8 cellular contexts compared by ENCODE assay signal in genomic region chr17:74748529-74749261, GRCh38. TPM values are rescaled to one million over a fixed set of nuclear protein-coding genes. Genes with fewer than 3 reads are reported as not detected.
DNase-seq lines count a peak whose midpoint lies in the region; ATAC-seq and TF ChIP-seq lines count a peak whose summit lies in the region.

Gene NHERF1, plus strand, starts transcription at chr17:74748628. Its CDS starts 219 bp downstream, at chr17:74748847.

- H3K4me3 ChIP-seq in GM23338, result peak within 1 kb of the TSS; percentile 94
- H3K4me3 ChIP-seq in LNCaP clone FGC (ENCODE audit: low read depth, low read length), result peak within 1 kb of the TSS; percentile 98
- peak within 1 kb of the TSS; percentile 82 for H3K4me3 ChIP-seq in trophoblast cell (ENCODE audit: low read depth, low read length)
- peak within 1 kb of the TSS; percentile 80 to 94 (median 88) for H3K4me3 ChIP-seq in transverse colon

- H3F3A ChIP-seq in GM23338 (replicated peaks; ENCODE audit: low read depth), result peaks cover 6% of the 10 kb centered on the region; the same call in 1 of the 2 replicates

- peaks cover 68% of the 10 kb centered on the region for H3K4me1 Mint-ChIP-seq in GM23338
- peaks cover 62% of the 10 kb centered on the region for H3K4me1 Mint-ChIP-seq in activated naive CD8-positive, alpha-beta T cell (ENCODE audit: low read depth)

- TF ChIP-seq POLR2A in transverse colon (IDR thresholded peaks at IDR 0.05), result peak; percentile 97

- peak in 1 of 2 experiments; percentile 37; a peak in 1 of 4 replicates for TF ChIP-seq CTCF in GM23338 (conservative IDR thresholded peaks at IDR 0.05; ENCODE audit: low read depth in 2 of 2)
- peak; percentile 32; the same call in 1 of the 2 replicates for TF ChIP-seq CTCF in LNCaP clone FGC (IDR thresholded peaks at IDR 0.05; ENCODE audit: control insufficient read depth, extremely low read depth, insufficient read depth)
- TF ChIP-seq CTCF in transverse colon (IDR thresholded peaks at IDR 0.05), result peak in 1 of 5 experiments; percentile 37

- intact Hi-C loops in Right ventricle myocardium superior (cut with DNase I), result no loop called here
- intact Hi-C loops in transverse colon (cut with DNase I; ENCODE audit: low total_unique reads), result no loop called here

- DNase-seq in GF-D8 (lab: John Stamatoyannopoulos, UW) (peak; percentile 72), GM23338 (ENCODE audit: low spot score) (peak; percentile 95), LNCaP clone FGC (ENCODE audit: low read depth) (peak; percentile 66), Right ventricle myocardium superior (peak; percentile 97), trophoblast cell (peak; percentile 92 to 98), transverse colon (peak; percentile 96)

- H3K27ac ChIP-seq in GM23338 (ENCODE audit: low read depth) (no peak within 1 kb of the TSS), trophoblast cell (ENCODE audit: low read depth, low read length) (peak within 1 kb of the TSS; percentile 58), transverse colon (peak within 1 kb of the TSS; percentile 90 to 93 (median 91))

- H3K27me3 ChIP-seq in GM23338 (ENCODE audit: insufficient read depth) (no peaks in the 10 kb centered on the region), trophoblast cell (ENCODE audit: insufficient read depth, low read length) (no peaks in the 10 kb centered on the region), transverse colon (no peaks in the 10 kb centered on the region)

- H2BK5ac ChIP-seq in trophoblast cell (ENCODE audit: low read depth, low read length, poor library complexity), result peak within 1 kb of the TSS; percentile 41

- H4K20me1 ChIP-seq in GM23338 (replicated peaks; ENCODE audit: insufficient read depth), result peaks cover 27% of the 10 kb centered on the region

- H2AFZ ChIP-seq in GM23338 (peak within 1 kb of the TSS; percentile 63; the same call in 1 of the 2 replicates), trophoblast cell (ENCODE audit: insufficient read depth, low read length, poor library complexity) (peak within 1 kb of the TSS; percentile 56)

- H3K27ac Mint-ChIP-seq in GM23338, result peak within 1 kb of the TSS; percentile 67; the same call in 1 of the 2 replicates
- peak within 1 kb of the TSS; percentile 94 for H3K27ac Mint-ChIP-seq in activated naive CD8-positive, alpha-beta T cell

- H3K4me3 Mint-ChIP-seq in GM23338, result peak within 1 kb of the TSS; percentile 91
- H3K4me3 Mint-ChIP-seq in activated naive CD8-positive, alpha-beta T cell, result peak within 1 kb of the TSS; percentile 93

- ATAC-seq in GM23338 (peak; percentile 72), SK-N-SH treated with all-trans-retinoic acid at 6 μM for 48 hours (peak; percentile 97), Right ventricle myocardium superior (ENCODE audit: poor library complexity) (peak; percentile 96)

- in situ Hi-C loops in transverse colon (cut with MboI; ENCODE audit: low pct_ligation_motif_present in 1 of 4, low pct_unique_long_range_greater_than_20kb in 1 of 4, low sequenced_read_pairs in 3 of 4), result loop anchor here in 2 of 4 donors (25.0 kb wide), 1 partner anchor 114 kb away; the partner anchor contains the start of genes FDXR (in 2 of the 2) and GRIN2C (in 2 of the 2)

- H2AK5ac ChIP-seq in trophoblast cell (ENCODE audit: low read length), result peak within 1 kb of the TSS; percentile 60

- peak within 1 kb of the TSS; percentile 30 for H3K9ac ChIP-seq in trophoblast cell (ENCODE audit: low read length)

- peak within 1 kb of the TSS; percentile 65 for H4K91ac ChIP-seq in trophoblast cell (ENCODE audit: low read depth, low read length)

- H3K79me1 ChIP-seq in trophoblast cell (ENCODE audit: low read length), result peaks cover 11% of the 10 kb centered on the region

- peak within 1 kb of the TSS; percentile 71 for H2BK12ac ChIP-seq in trophoblast cell (ENCODE audit: low read length)

- H3K4me2 ChIP-seq in GM23338, result peak within 1 kb of the TSS; percentile 95
- H3K4me2 ChIP-seq in trophoblast cell (ENCODE audit: low read length), result peak within 1 kb of the TSS; percentile 80

- no peak for TF ChIP-seq EP300 in transverse colon (IDR thresholded peaks at IDR 0.05; ENCODE audit: low read depth)

- H3K14ac ChIP-seq in trophoblast cell (ENCODE audit: low read length), result peak within 1 kb of the TSS; percentile 65

- H3K36me3 ChIP-seq in GM23338 (ENCODE audit: insufficient read depth) (no peaks in the 10 kb centered on the region), trophoblast cell (ENCODE audit: control insufficient read depth in 1 of 2, insufficient read depth in 2 of 2, low read length in 2 of 2) (no peaks in the 10 kb centered on the region), transverse colon (no peaks in the 10 kb centered on the region)

- H4K8ac ChIP-seq in trophoblast cell (ENCODE audit: low read depth, low read length), result peak within 1 kb of the TSS; percentile 47

- H2BK120ac ChIP-seq in trophoblast cell (ENCODE audit: insufficient read depth, low read length, poor library complexity), result peak within 1 kb of the TSS; percentile 44

- no peak within 1 kb of the TSS for H3K23ac ChIP-seq in trophoblast cell (ENCODE audit: low read length)

- no peaks in the 10 kb centered on the region for H3K9me2 ChIP-seq in GM23338 (ENCODE audit: insufficient read depth)

- peaks cover 16% of the 10 kb centered on the region for H3K36me3 Mint-ChIP-seq in GM23338 (ENCODE audit: low read depth)
- H3K36me3 Mint-ChIP-seq in activated naive CD8-positive, alpha-beta T cell, result no peaks in the 10 kb centered on the region

- H3K9me3 ChIP-seq in trophoblast cell (ENCODE audit: insufficient read depth, low read depth, low read length) (no peaks in the 10 kb centered on the region), transverse colon (no peaks in the 10 kb centered on the region)

- H3K4ac ChIP-seq in trophoblast cell (ENCODE audit: low read depth, low read length), result peak within 1 kb of the TSS; percentile 83

- H3K18ac ChIP-seq in trophoblast cell (ENCODE audit: low read length), result peak within 1 kb of the TSS; percentile 12

- H3K4me1 ChIP-seq in GM23338 (ENCODE audit: insufficient read depth) (peaks cover 55% of the 10 kb centered on the region), trophoblast cell (ENCODE audit: control insufficient read depth in 1 of 2, insufficient read depth in 2 of 2, low read length in 2 of 2) (peaks cover 42 to 52% of the 10 kb centered on the region in 2 experiments), transverse colon (peaks cover 13 to 76% (median 43%) of the 10 kb centered on the region in 4 donors)

- H3K79me2 ChIP-seq in GM23338 (replicated peaks; ENCODE audit: insufficient read depth) (peaks cover 47% of the 10 kb centered on the region), trophoblast cell (ENCODE audit: control insufficient read depth, insufficient read depth, low read length, poor library complexity) (peaks cover 20% of the 10 kb centered on the region)

- no peaks in the 10 kb centered on the region for H3K9me3 Mint-ChIP-seq in GM23338
- H3K9me3 Mint-ChIP-seq in activated naive CD8-positive, alpha-beta T cell (ENCODE audit: low read depth), result no peaks in the 10 kb centered on the region

- WGBS in trophoblast cell (ENCODE audit: extremely low coverage, insufficient coverage, insufficient read length), result no CpG with 5 or more reads among the region's 89 CpGs
- WGBS in transverse colon (ENCODE audit: low coverage in 1 of 2), 2 donors, result no CpG with 5 or more reads among the region's 89 CpGs

- peaks cover 38% of the 10 kb centered on the region for H3K27me3 Mint-ChIP-seq in GM23338 (ENCODE audit: insufficient read depth, low read depth, poor library complexity)
- H3K27me3 Mint-ChIP-seq in activated naive CD8-positive, alpha-beta T cell, result no peaks in the 10 kb centered on the region

- H4K12ac ChIP-seq in trophoblast cell (ENCODE audit: low read depth, low read length), result peak within 1 kb of the TSS; percentile 16

TF ChIP-seq in SK-N-SH treated with all-trans-retinoic acid at 6 μM for 48 hours, 23 proteins besides CTCF, POLR2A, EP300 and RAD21 (continues in another document):
- no peak; the same call in 1 of the 2 replicates for TF ChIP-seq GLIS3 (CRISPR knock-in tag; IDR thresholded peaks at IDR 0.05)
- TF ChIP-seq TCF4 (CRISPR knock-in tag; IDR thresholded peaks at IDR 0.05; ENCODE audit: borderline replicate concordance), result no peak
- no peak for TF ChIP-seq SNAI2 (CRISPR knock-in tag; IDR thresholded peaks at IDR 0.05)
- TF ChIP-seq ZNF565 (CRISPR knock-in tag; conservative IDR thresholded peaks at IDR 0.05; ENCODE audit: low read depth), result no peak
- no peak for TF ChIP-seq ZNF70 (CRISPR knock-in tag; IDR thresholded peaks at IDR 0.05)
- TF ChIP-seq POU6F1 (CRISPR knock-in tag; IDR thresholded peaks at IDR 0.05; ENCODE audit: borderline replicate concordance, low read depth), result no peak
- no peak for TF ChIP-seq RARB (CRISPR knock-in tag; IDR thresholded peaks at IDR 0.05)
- no peak for TF ChIP-seq ZFP3 (CRISPR knock-in tag; IDR thresholded peaks at IDR 0.05)

RNA-seq across cellular contexts. Expression of gene NHERF1, which starts in this region (rescaled TPM):
- 85.8 and 100 TPM in 2 replicates for total RNA-seq in GM23338 (2014; rRNA removed; shearing (Covaris generic))
- polyA plus RNA-seq in GM23338 (2016; fragmentation: Nextera tagmentation; extraction: Ambion mirVana), result 48.8 and 49.3 TPM in 2 replicates
- total RNA-seq in Right ventricle myocardium superior (13.7 TPM), transverse colon (100 to 1,000 TPM; 118 to 463 (median 233) TPM)
- polyA plus RNA-seq in trophoblast cell (2013), result 146 and 153 TPM in 2 replicates
